Comparison of ENCODE assay signal across 20 cellular contexts in genomic region chr1:189205863-189206262, GRCh38.
"Had no signal": no experiment of that assay in that cellular context is flagged by ENCODE, and none has a peak within 500 bp of the region (broad histone marks: within the 10 kb centered on the region; RNA-seq: fewer than 3 reads in every experiment).

No MANE protein-coding gene starts in this region.

- DNase-seq: activated CD4-positive, alpha-beta T cell treated with anti-CD3 and anti-CD28 coated beads, Interleukin-2, amount 50 U/mL, for 1 hour; activated CD4-positive, CD25-positive, alpha-beta regulatory T cell treated with anti-CD3 and anti-CD28 coated beads, Interleukin-2, amount 50 U/mL, for 72 hours; activated CD8-positive, alpha-beta T cell treated with anti-CD3 and anti-CD28 coated beads, Interleukin-2, amount 10 ng/mL, durations not matched to agents 7 days and 5 days; activated T-cell treated with anti-CD3 and anti-CD28 coated beads, Interleukin-2, amount 50 U/mL, for 24 hours; dorsolateral prefrontal cortex; effector memory CD8-positive, alpha-beta T cell; posterior cingulate gyrus; small intestine; stimulated activated CD4-positive, alpha-beta T cell treated with anti-CD3 and anti-CD28 coated beads, Interleukin-2, amount 100 ng/mL, for 24 hours; stimulated activated naive B cell treated with anti-CD40 and anti-IgM and Interleukin-4, amounts not matched to agents 10 μg/mL and 1 μg/mL and 100 μg/mL, for 72 hours; testis; trophoblast cell; uterus had no signal

- H3K27me3 Mint-ChIP-seq: activated T-cell treated with anti-CD3 and anti-CD28 coated beads, Interleukin-2, amount 50 U/mL, for 24 hours; activated T-helper 17 cell treated with anti-CD3 and anti-CD28 coated beads, Interleukin-2, amount 50 U/mL, for 72 hours; central memory CD8-positive, alpha-beta T cell; effector memory CD8-positive, alpha-beta T cell; memory B cell; stimulated activated naive B cell treated with anti-CD40 and anti-IgM and Interleukin-4, amounts not matched to agents 10 μg/mL and 1 μg/mL and 100 μg/mL, for 72 hours had no signal

- H3K27ac ChIP-seq: ascending aorta, breast epithelium, dorsolateral prefrontal cortex, testis, uterus, VCaP had no signal

- H3K36me3 ChIP-seq: ascending aorta, breast epithelium, uterus had no signal

- H3K27me3 ChIP-seq: ascending aorta, breast epithelium, dorsolateral prefrontal cortex, testis, uterus had no signal

- H3K4me1 ChIP-seq: ascending aorta, breast epithelium, testis, uterus had no signal

- H3K4me1 Mint-ChIP-seq: activated T-helper 17 cell treated with anti-CD3 and anti-CD28 coated beads, Interleukin-2, amount 50 U/mL, for 72 hours; central memory CD8-positive, alpha-beta T cell; memory B cell; stimulated activated naive B cell treated with anti-CD40 and anti-IgM and Interleukin-4, amounts not matched to agents 10 μg/mL and 1 μg/mL and 100 μg/mL, for 72 hours had no signal

- H3K4me3 Mint-ChIP-seq: activated CD8-positive, alpha-beta T cell treated with anti-CD3 and anti-CD28 coated beads, Interleukin-2, amount 10 ng/mL, durations not matched to agents 7 days and 5 days; activated T-cell treated with anti-CD3 and anti-CD28 coated beads, Interleukin-2, amount 50 U/mL, for 24 hours; activated T-helper 17 cell treated with anti-CD3 and anti-CD28 coated beads, Interleukin-2, amount 50 U/mL, for 72 hours; central memory CD8-positive, alpha-beta T cell; effector memory CD8-positive, alpha-beta T cell; memory B cell; stimulated activated naive B cell treated with anti-CD40 and anti-IgM and Interleukin-4, amounts not matched to agents 10 μg/mL and 1 μg/mL and 100 μg/mL, for 72 hours had no signal

- H3K4me3 ChIP-seq: ascending aorta, breast epithelium, dorsolateral prefrontal cortex, testis, uterus had no signal

- H3K9me3 ChIP-seq: ascending aorta, breast epithelium, testis, uterus had no signal

- H3K27ac Mint-ChIP-seq: activated CD8-positive, alpha-beta T cell treated with anti-CD3 and anti-CD28 coated beads, Interleukin-2, amount 10 ng/mL, durations not matched to agents 7 days and 5 days; activated naive CD4-positive, alpha-beta T cell treated with anti-CD3 and anti-CD28 coated beads, Interleukin-2, amount 50 U/mL, for 72 hours; activated T-cell treated with anti-CD3 and anti-CD28 coated beads, Interleukin-2, amount 50 U/mL, for 24 hours; activated T-helper 17 cell treated with anti-CD3 and anti-CD28 coated beads, Interleukin-2, amount 50 U/mL, for 72 hours; effector memory CD8-positive, alpha-beta T cell; memory B cell; stimulated activated naive B cell treated with anti-CD40 and anti-IgM and Interleukin-4, amounts not matched to agents 10 μg/mL and 1 μg/mL and 100 μg/mL, for 72 hours had no signal

- H3K36me3 Mint-ChIP-seq: memory B cell; stimulated activated naive B cell treated with anti-CD40 and anti-IgM and Interleukin-4, amounts not matched to agents 10 μg/mL and 1 μg/mL and 100 μg/mL, for 72 hours had no signal
